ENCODE assay signal across 8 cellular contexts in the genomic region with DNA sequence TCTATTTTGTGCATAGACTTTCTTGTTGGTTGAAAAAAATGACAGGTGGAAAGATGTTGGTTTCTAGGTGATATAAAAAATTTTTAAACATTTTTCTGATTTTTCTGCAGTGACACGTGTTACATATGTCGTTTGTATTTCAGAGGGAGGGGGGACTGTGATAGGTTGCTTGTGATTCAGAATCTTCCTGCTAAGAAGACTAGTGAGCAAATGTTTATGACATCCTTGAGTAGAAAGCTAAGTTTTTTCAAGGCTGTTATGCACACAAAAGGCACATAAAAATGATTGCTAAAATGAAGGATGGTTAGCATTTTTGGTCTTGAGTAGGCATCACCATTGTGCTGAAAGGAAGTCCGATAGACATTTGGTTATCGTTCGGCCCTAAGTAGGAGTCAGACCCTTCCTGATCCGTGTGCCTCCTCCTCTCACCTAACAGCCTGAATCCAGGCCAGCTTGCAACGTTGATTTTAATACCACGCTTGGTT. TPM values are rescaled to one million over a fixed set of nuclear protein-coding genes. Genes with fewer than 3 reads are reported as not detected.
DNase-seq lines count a peak whose midpoint lies in the region; ATAC-seq lines count a peak whose summit lies in the region.

No MANE protein-coding gene starts in this region.

- peaks cover 14% of the 10 kb centered on the region for H3K4me1 ChIP-seq in iPS-18a (ENCODE audit: control insufficient read depth, low read depth, low read length)

- peak; percentile 23 for ATAC-seq in activated T-helper 17 cell treated with anti-CD3 and anti-CD28 coated beads, Interleukin-2, amount 50 U/mL, for 72 hours (replicated peaks)
- no peak for ATAC-seq in stimulated activated naive B cell treated with anti-CD40 and anti-IgM and Interleukin-4, amounts not matched to agents 10 μg/mL and 1 μg/mL and 100 μg/mL, for 72 hours (replicated peaks)
- ATAC-seq in HG03378 (IDR thresholded peaks at IDR 0.05; ENCODE audit: unreplicated experiment): no peak

- H3K4me1 Mint-ChIP-seq in activated T-helper 17 cell treated with anti-CD3 and anti-CD28 coated beads, Interleukin-2, amount 50 U/mL, for 72 hours: peaks cover 29% of the 10 kb centered on the region
- H3K4me1 Mint-ChIP-seq in stimulated activated naive B cell treated with anti-CD40 and anti-IgM and Interleukin-4, amounts not matched to agents 10 μg/mL and 1 μg/mL and 100 μg/mL, for 72 hours: peaks cover 17 to 35% of the 10 kb centered on the region in 2 donors

- H3K9me3 Mint-ChIP-seq in activated T-helper 17 cell treated with anti-CD3 and anti-CD28 coated beads, Interleukin-2, amount 50 U/mL, for 72 hours: no peaks in the 10 kb centered on the region
- no peaks in the 10 kb centered on the region for H3K9me3 Mint-ChIP-seq in stimulated activated naive B cell treated with anti-CD40 and anti-IgM and Interleukin-4, amounts not matched to agents 10 μg/mL and 1 μg/mL and 100 μg/mL, for 72 hours

- peak overlapping the region; percentile 62 for H3K4me3 ChIP-seq in Jurkat, Clone E6-1 (ENCODE audit: low read length)
- H3K4me3 ChIP-seq in iPS-18a (ENCODE audit: low read length): peak overlapping the region; percentile 99

- peak overlapping the region; percentile 95 for H3K27ac Mint-ChIP-seq in activated T-helper 17 cell treated with anti-CD3 and anti-CD28 coated beads, Interleukin-2, amount 50 U/mL, for 72 hours
- peak overlapping the region; percentile 94 for H3K27ac Mint-ChIP-seq in stimulated activated naive B cell treated with anti-CD40 and anti-IgM and Interleukin-4, amounts not matched to agents 10 μg/mL and 1 μg/mL and 100 μg/mL, for 72 hours

- H3K36me3 Mint-ChIP-seq in activated T-helper 17 cell treated with anti-CD3 and anti-CD28 coated beads, Interleukin-2, amount 50 U/mL, for 72 hours (ENCODE audit: low read depth): peaks cover 43% of the 10 kb centered on the region
- peaks cover 0 to 8% of the 10 kb centered on the region in 2 donors for H3K36me3 Mint-ChIP-seq in stimulated activated naive B cell treated with anti-CD40 and anti-IgM and Interleukin-4, amounts not matched to agents 10 μg/mL and 1 μg/mL and 100 μg/mL, for 72 hours

- peaks cover 10% of the 10 kb centered on the region for H3K27me3 ChIP-seq in iPS-18a (ENCODE audit: control insufficient read depth, insufficient read depth, low read length)

- H3K9me3 ChIP-seq in iPS-18a (ENCODE audit: control insufficient read depth, low read depth, low read length): no peaks in the 10 kb centered on the region

- peak overlapping the region; percentile 94 for H3K4me3 Mint-ChIP-seq in activated T-helper 17 cell treated with anti-CD3 and anti-CD28 coated beads, Interleukin-2, amount 50 U/mL, for 72 hours
- peak overlapping the region; percentile 84 to 89 for H3K4me3 Mint-ChIP-seq in stimulated activated naive B cell treated with anti-CD40 and anti-IgM and Interleukin-4, amounts not matched to agents 10 μg/mL and 1 μg/mL and 100 μg/mL, for 72 hours

- no peaks in the 10 kb centered on the region for H3K27me3 Mint-ChIP-seq in activated T-helper 17 cell treated with anti-CD3 and anti-CD28 coated beads, Interleukin-2, amount 50 U/mL, for 72 hours
- H3K27me3 Mint-ChIP-seq in stimulated activated naive B cell treated with anti-CD40 and anti-IgM and Interleukin-4, amounts not matched to agents 10 μg/mL and 1 μg/mL and 100 μg/mL, for 72 hours: no peaks in the 10 kb centered on the region

- DNase-seq in EL (peak; percentile 34), NCI-H748 treated with DMSO at 0.1 percent for 48 hours (lab: John Stamatoyannopoulos, UW) (no peak), occipital lobe (lab: John Stamatoyannopoulos, UW) (no peak)
- DNase-seq in Jurkat, Clone E6-1 (ENCODE audit: low read depth, low spot score): peak; percentile 9
- no peak for DNase-seq in stimulated activated naive B cell treated with anti-CD40 and anti-IgM and Interleukin-4, amounts not matched to agents 10 μg/mL and 1 μg/mL and 100 μg/mL, for 72 hours

- peak overlapping the region; percentile 93 for H3K9ac ChIP-seq in iPS-18a (ENCODE audit: low read length)

- H3K27ac ChIP-seq in iPS-18a (ENCODE audit: low read length): no peak overlapping the region

- peaks cover 24% of the 10 kb centered on the region for H3K36me3 ChIP-seq in iPS-18a (ENCODE audit: control insufficient read depth, low read depth, low read length)

RNA-seq across cellular contexts. Expression of a gene that starts 1.5 kb away (rescaled TPM):
- 36.6 TPM for polyA plus RNA-seq in Jurkat, Clone E6-1 (2012; ENCODE audit: insufficient read depth, insufficient read length)
- total RNA-seq in activated T-helper 17 cell treated with anti-CD3 and anti-CD28 coated beads, Interleukin-2, amount 50 U/mL, for 72 hours: 10 to 100 TPM; 16.6 to 35.3 TPM
- 107 TPM for total RNA-seq in occipital lobe

RNA-seq across cellular contexts. Expression of a gene that starts 23.2 kb away (rescaled TPM):
- polyA plus RNA-seq in Jurkat, Clone E6-1 (2012; ENCODE audit: insufficient read depth, insufficient read length): 24.4 TPM
- 10 to 100 TPM; 29.8 to 33.5 TPM for total RNA-seq in activated T-helper 17 cell treated with anti-CD3 and anti-CD28 coated beads, Interleukin-2, amount 50 U/mL, for 72 hours
- 125 TPM for total RNA-seq in occipital lobe

Comparison
In these comparisons a context has a peak if more than half of its experiments do, and no peak if none do; other contexts are left out.
1. DNase-seq: peak in EL (single experiment) and Jurkat, Clone E6-1 (single experiment); none in stimulated activated naive B cell treated with anti-CD40 and anti-IgM and Interleukin-4, amounts not matched to agents 10 μg/mL and 1 μg/mL and 100 μg/mL, for 72 hours (single experiment), NCI-H748 treated with DMSO at 0.1 percent for 48 hours (single experiment) and occipital lobe (single experiment).